Comparison of ENCODE assay signal across 1 cellular context in genomic region chr1:43587594-43587993, GRCh38.
TF ChIP-seq lines count a peak whose summit lies in the region.

No MANE protein-coding gene starts in this region.

TF ChIP-seq in SK-N-SH treated with all-trans-retinoic acid at 6 μM for 48 hours, 23 proteins besides CTCF, POLR2A, EP300 and RAD21 (continued from another document):
- TF ChIP-seq, protein P1, sequence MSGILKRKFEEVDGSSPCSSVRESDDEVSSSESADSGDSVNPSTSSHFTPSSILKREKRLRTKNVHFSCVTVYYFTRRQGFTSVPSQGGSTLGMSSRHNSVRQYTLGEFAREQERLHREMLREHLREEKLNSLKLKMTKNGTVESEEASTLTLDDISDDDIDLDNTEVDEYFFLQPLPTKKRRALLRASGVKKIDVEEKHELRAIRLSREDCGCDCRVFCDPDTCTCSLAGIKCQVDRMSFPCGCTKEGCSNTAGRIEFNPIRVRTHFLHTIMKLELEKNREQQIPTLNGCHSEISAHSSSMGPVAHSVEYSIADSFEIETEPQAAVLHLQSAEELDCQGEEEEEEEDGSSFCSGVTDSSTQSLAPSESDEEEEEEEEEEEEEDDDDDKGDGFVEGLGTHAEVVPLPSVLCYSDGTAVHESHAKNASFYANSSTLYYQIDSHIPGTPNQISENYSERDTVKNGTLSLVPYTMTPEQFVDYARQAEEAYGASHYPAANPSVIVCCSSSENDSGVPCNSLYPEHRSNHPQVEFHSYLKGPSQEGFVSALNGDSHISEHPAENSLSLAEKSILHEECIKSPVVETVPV (CRISPR knock-in tag; IDR thresholded peaks at IDR 0.05): no peak
- TF ChIP-seq ZC3H10 (CRISPR knock-in tag; IDR thresholded peaks at IDR 0.05) (no peak), TOX (CRISPR knock-in tag; IDR thresholded peaks at IDR 0.05; ENCODE audit: borderline replicate concordance) (no peak), RARB (CRISPR knock-in tag; IDR thresholded peaks at IDR 0.05) (no peak), ARNTL (CRISPR knock-in tag; IDR thresholded peaks at IDR 0.05; ENCODE audit: borderline replicate concordance, low read depth) (no peak), ISL1 (CRISPR knock-in tag; IDR thresholded peaks at IDR 0.05) (no peak), CSDC2 (CRISPR knock-in tag; IDR thresholded peaks at IDR 0.05) (no peak), TSHZ2 (CRISPR knock-in tag; IDR thresholded peaks at IDR 0.05) (no peak), ZNF565 (CRISPR knock-in tag; conservative IDR thresholded peaks at IDR 0.05; ENCODE audit: low read depth) (no peak), BACH2 (CRISPR knock-in tag; IDR thresholded peaks at IDR 0.05; ENCODE audit: borderline replicate concordance) (no peak), SNAI2 (CRISPR knock-in tag; IDR thresholded peaks at IDR 0.05) (no peak)
